In the genomic region with DNA sequence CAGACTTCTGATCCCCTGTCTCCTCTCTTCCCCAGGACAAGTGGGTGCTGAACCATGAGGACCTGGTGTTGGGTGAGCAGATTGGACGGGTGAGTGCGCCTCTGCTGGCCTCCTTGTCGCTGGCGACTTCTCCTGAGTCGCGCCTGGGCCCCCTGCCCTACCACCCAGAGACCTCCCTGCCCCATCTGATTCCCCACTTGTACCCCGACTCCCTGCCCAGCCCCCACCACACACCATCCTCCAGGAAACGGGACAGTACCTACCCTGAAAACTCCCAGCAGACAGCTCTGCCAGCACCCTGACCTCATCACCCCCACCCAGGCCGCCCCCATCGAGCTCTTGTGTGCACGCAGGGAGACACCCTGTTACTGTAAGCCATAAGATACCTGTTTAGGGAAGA, we compare ENCODE assay signal across 28 cellular contexts.
"Had no signal": no experiment of that assay in that cellular context is flagged by ENCODE, and none has a peak within 500 bp of the region (broad histone marks: within the 10 kb centered on the region; RNA-seq: fewer than 3 reads in every experiment).

No MANE protein-coding gene starts in this region.

- H3K4me2 ChIP-seq: KMS-11 had no signal

- H3K27ac ChIP-seq: adrenal gland, KMS-11, SJSA1 had no signal

- H3K27me3 ChIP-seq: adrenal gland, MG63, SJSA1 had no signal

- H3K27me3 Mint-ChIP-seq: activated CD8-positive, alpha-beta memory T cell treated with anti-CD3 and anti-CD28 coated beads, Interleukin-2, amount 10 ng/mL, durations not matched to agents 7 days and 5 days; activated naive CD8-positive, alpha-beta T cell treated with anti-CD3 and anti-CD28 coated beads, Interleukin-2, amount 10 ng/mL, durations not matched to agents 7 days and 5 days; IgD-negative memory B cell had no signal

- ATAC-seq: activated CD4-positive, CD25-positive, alpha-beta regulatory T cell treated with anti-CD3 and anti-CD28 coated beads, Interleukin-2, amount 50 U/mL, for 24 hours; activated CD8-positive, alpha-beta memory T cell treated with anti-CD3 and anti-CD28 coated beads, Interleukin-2, amount 10 ng/mL, durations not matched to agents 7 days and 5 days; activated T-cell treated with anti-CD3 and anti-CD28 coated beads, Interleukin-2, amount 50 U/mL, for 4 hours; Panc1; SK-N-SH treated with all-trans-retinoic acid at 6 μM for 48 hours had no signal

- H3K36me3 ChIP-seq: MG63, SJSA1 had no signal

- H3K9me3 Mint-ChIP-seq: activated naive CD8-positive, alpha-beta T cell treated with anti-CD3 and anti-CD28 coated beads, Interleukin-2, amount 10 ng/mL, durations not matched to agents 7 days and 5 days; activated T-cell treated with anti-CD3 and anti-CD28 coated beads, Interleukin-2, amount 50 U/mL, for 4 hours; IgD-negative memory B cell; T-helper 1 cell treated with Interleukin-12 subunit alpha and Interleukin-12 subunit beta and Interleukin-4 antibody, amounts not matched to agents 30 μg/mL and 1 μg/mL, for 36 hours had no signal

- H3K9ac ChIP-seq: KMS-11 had no signal

- H3K27ac Mint-ChIP-seq: activated CD8-positive, alpha-beta memory T cell treated with anti-CD3 and anti-CD28 coated beads, Interleukin-2, amount 10 ng/mL, durations not matched to agents 7 days and 5 days; activated naive CD8-positive, alpha-beta T cell treated with anti-CD3 and anti-CD28 coated beads, Interleukin-2, amount 10 ng/mL, durations not matched to agents 7 days and 5 days; T-helper 1 cell treated with Interleukin-12 subunit alpha and Interleukin-12 subunit beta and Interleukin-4 antibody, amounts not matched to agents 30 μg/mL and 1 μg/mL, for 36 hours had no signal

- DNase-seq: activated CD4-positive, alpha-beta T cell treated with anti-CD3 and anti-CD28 coated beads for 4 hours; activated CD4-positive, alpha-beta T cell treated with anti-CD3 and anti-CD28 coated beads, Interleukin-2, amount 50 U/mL, for 48 hours; activated CD8-positive, alpha-beta memory T cell treated with anti-CD3 and anti-CD28 coated beads, Interleukin-2, amount 10 ng/mL, durations not matched to agents 7 days and 5 days; activated naive CD4-positive, alpha-beta T cell; activated naive CD8-positive, alpha-beta T cell treated with anti-CD3 and anti-CD28 coated beads, Interleukin-2, amount 10 ng/mL, durations not matched to agents 7 days and 5 days; activated T-cell treated with anti-CD3 and anti-CD28 coated beads, Interleukin-2, amount 50 U/mL, for 4 hours; adrenal gland; anterior cingulate cortex; cerebellar nuclear complex; MG63; MV-4-11; NCI-H1092 treated with DMSO at 0.1 percent for 48 hours; NCI-H1417 treated with DMSO at 0.1 percent for 48 hours; NCI-H1694 treated with DMSO at 0.1 percent for 48 hours; NCI-H2081; NCI-H510A treated with DMSO at 0.1 percent for 48 hours; NCI-H69; NK-92 treated with Interleukin-12 subunit alpha and Interleukin-12 subunit beta, amount 100 ng/mL, for 24 hours; OCI-M1; RPMI8226; SHP77 had no signal

- H3K4me3 Mint-ChIP-seq: activated CD8-positive, alpha-beta memory T cell treated with anti-CD3 and anti-CD28 coated beads, Interleukin-2, amount 10 ng/mL, durations not matched to agents 7 days and 5 days; activated naive CD8-positive, alpha-beta T cell treated with anti-CD3 and anti-CD28 coated beads, Interleukin-2, amount 10 ng/mL, durations not matched to agents 7 days and 5 days; activated T-cell treated with anti-CD3 and anti-CD28 coated beads, Interleukin-2, amount 50 U/mL, for 4 hours; IgD-negative memory B cell; T-helper 1 cell treated with Interleukin-12 subunit alpha and Interleukin-12 subunit beta and Interleukin-4 antibody, amounts not matched to agents 30 μg/mL and 1 μg/mL, for 36 hours had no signal

- H3K9me3 ChIP-seq: adrenal gland, MG63, SJSA1 had no signal

- H3K4me1 ChIP-seq: SJSA1 had no signal

- H3K4me3 ChIP-seq: adrenal gland, MG63, SJSA1 had no signal
